Comparison of ENCODE assay signal across 2 cellular contexts in genomic region chr1:145994391-145995120, GRCh38.
TF ChIP-seq lines count a peak whose summit lies in the region.

No MANE protein-coding gene starts in this region.

TF ChIP-seq in SK-N-SH, 30 proteins besides CTCF, POLR2A, EP300 and RAD21:
- no peak for TF ChIP-seq IRF3 (IDR thresholded peaks at IDR 0.05; ENCODE audit: low read depth, low read length)
- TF ChIP-seq NFIC (IDR thresholded peaks at IDR 0.05; ENCODE audit: borderline replicate concordance): no peak
- no peak; the same call in 1 of the 2 replicates for TF ChIP-seq POLR2AphosphoS5 (IDR thresholded peaks at IDR 0.05; ENCODE audit: low read depth, low read length)
- TF ChIP-seq USF1 (IDR thresholded peaks at IDR 0.05; ENCODE audit: borderline replicate concordance, low read depth): no peak
- no peak for TF ChIP-seq MXI1 (IDR thresholded peaks at IDR 0.05; ENCODE audit: low read depth, low read length)
- TF ChIP-seq TAF1 (IDR thresholded peaks at IDR 0.05; ENCODE audit: borderline replicate concordance, low read depth, low read length): no peak
- TF ChIP-seq RXRA (IDR thresholded peaks at IDR 0.05; ENCODE audit: borderline replicate concordance, low read depth): no peak
- no peak for TF ChIP-seq JUND (IDR thresholded peaks at IDR 0.05)

TF ChIP-seq in SK-N-SH treated with all-trans-retinoic acid at 6 μM for 48 hours, 23 proteins besides CTCF, POLR2A, EP300 and RAD21:
- TF ChIP-seq POU6F1 (CRISPR knock-in tag; IDR thresholded peaks at IDR 0.05; ENCODE audit: borderline replicate concordance, low read depth): no peak
- no peak for TF ChIP-seq OSR1 (CRISPR knock-in tag; IDR thresholded peaks at IDR 0.05)
- TF ChIP-seq ISL1 (CRISPR knock-in tag; IDR thresholded peaks at IDR 0.05): no peak
- no peak for TF ChIP-seq ZFP30 (CRISPR knock-in tag; IDR thresholded peaks at IDR 0.05)
TF ChIP-seq in SK-N-SH treated with all-trans-retinoic acid at 6 μM for 48 hours: peak in this region for 0.
